Comparison of ENCODE assay signal across 18 cellular contexts in the genomic region with DNA sequence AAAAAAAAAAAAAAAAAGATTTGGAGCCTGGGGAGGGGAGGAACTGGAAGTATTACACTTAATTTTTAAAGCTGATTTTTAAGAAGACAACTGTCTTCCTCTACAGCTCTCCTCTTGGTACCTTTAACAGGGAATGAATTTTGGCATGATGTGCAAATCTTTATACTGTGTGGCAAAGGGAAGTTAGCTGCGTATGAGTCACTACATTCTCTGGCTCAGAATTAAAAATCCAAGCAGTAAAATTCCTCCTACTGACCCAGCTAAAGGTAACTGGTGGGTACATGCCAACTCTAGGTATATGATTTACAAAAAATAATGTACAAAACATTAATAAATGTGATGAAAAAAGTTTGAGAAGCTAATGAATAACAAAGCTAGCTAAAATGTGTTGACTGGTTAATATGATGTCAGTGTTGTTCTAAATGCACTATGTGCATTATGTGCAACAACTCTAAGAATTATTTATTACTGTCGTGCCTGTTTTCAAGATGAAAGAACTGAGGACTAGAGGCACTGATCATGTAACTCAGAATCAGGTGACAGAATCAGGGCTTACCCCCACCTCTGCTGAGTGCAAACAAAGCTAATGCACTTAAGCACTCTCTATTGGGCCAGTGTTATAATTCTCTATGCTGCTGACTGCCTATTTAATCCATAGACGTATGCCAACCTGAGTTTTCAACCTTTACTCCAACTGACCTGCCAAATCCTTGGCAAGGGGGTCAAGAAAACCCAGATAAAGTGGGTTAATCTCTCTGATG.
A peak's percentile ranks its signal among the peaks of the same experiment; 100 is the strongest.
DNase-seq lines count a peak whose midpoint lies in the region; ATAC-seq lines count a peak whose summit lies in the region.
"Had no signal": no experiment of that assay in that cellular context is flagged by ENCODE, and none has a peak within 500 bp of the region (broad histone marks: within the 10 kb centered on the region; RNA-seq: fewer than 3 reads in every experiment).

No MANE protein-coding gene starts in this region.

- DNase-seq in NCI-H1092 treated with DMSO at 0.1 percent for 48 hours (lab: John Stamatoyannopoulos, UW) (peak; percentile 38), NCI-H1092 (lab: John Stamatoyannopoulos, UW) (no peak), NCI-H524 (lab: John Stamatoyannopoulos, UW) (peak; percentile 35 to 47), astrocyte of the hippocampus (ENCODE audit: low read depth, low spot score) (peak; percentile 55), superior temporal gyrus (ENCODE audit: extremely low spot score) (peak; percentile 64), left cardiac atrium (no peak)
- DNase-seq: 8988T, C1 segment of cervical spinal cord, GF-D8, KG1, NCI-H1048, NCI-H187, NCI-H2171 treated with DMSO at 0.1 percent for 48 hours, Peyer's patch, SIG-M5 had no signal

- ATAC-seq in left cardiac atrium (no peak), HG03045 (IDR thresholded peaks at IDR 0.05; ENCODE audit: unreplicated experiment) (no peak), HG03469 (IDR thresholded peaks at IDR 0.05; ENCODE audit: unreplicated experiment) (no peak)
- ATAC-seq: GM23338 had no signal

- intact Hi-C loops in left cardiac atrium (cut with DNase I) = no loop called here

Comparison
In these comparisons a context has a peak if more than half of its experiments do, and no peak if none do; other contexts are left out.
1. DNase-seq: peak in NCI-H1092 treated with DMSO at 0.1 percent for 48 hours (single experiment), NCI-H524 (2 of 2), astrocyte of the hippocampus (single experiment) and superior temporal gyrus (single experiment); none in NCI-H1092 (single experiment) and left cardiac atrium (single experiment).